Comparison of ENCODE assay signal across 26 cellular contexts in the genomic region with DNA sequence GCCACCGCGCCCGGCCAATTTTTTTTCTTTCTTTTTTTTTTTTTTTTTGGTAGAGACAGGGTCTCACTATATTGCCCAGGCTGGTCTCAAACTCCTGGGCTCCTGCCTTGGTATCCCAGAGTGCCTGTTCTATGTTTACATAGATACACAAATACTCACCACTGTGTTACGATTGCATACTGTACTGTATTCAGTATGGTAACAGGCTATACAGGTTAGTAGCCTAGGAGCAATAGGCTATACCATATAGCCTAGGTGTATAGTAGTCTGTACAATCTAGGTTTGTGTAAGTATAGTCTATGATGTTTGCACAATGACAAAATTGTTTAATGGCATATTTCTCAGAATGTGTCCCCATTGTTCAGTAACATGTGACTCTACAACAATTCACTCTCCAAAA. TPM values are rescaled to one million over a fixed set of nuclear protein-coding genes. Genes with fewer than 3 reads are reported as not detected.
"Had no signal": no experiment of that assay in that cellular context is flagged by ENCODE, and none has a peak within 500 bp of the region (broad histone marks: within the 10 kb centered on the region; RNA-seq: fewer than 3 reads in every experiment).

No MANE protein-coding gene starts in this region.

- H3K4me3 ChIP-seq: left ventricle myocardium inferior, lung, ovary, skin epidermis, stomach, testis, thyroid gland, upper lobe of right lung had no signal

- H3K36me3 ChIP-seq: left ventricle myocardium inferior, ovary, stomach, thyroid gland, upper lobe of right lung had no signal

- ATAC-seq: naive thymus-derived CD4-positive, alpha-beta T cell; natural killer cell treated with Interleukin-12 subunit alpha and Interleukin-12 subunit beta and Interleukin-15 and Interleukin-18, amount 100 ng/mL, for 72 hours; right cardiac atrium; sciatic nerve; stimulated activated naive B cell treated with anti-CD40 and anti-IgM and Interleukin-4, amounts not matched to agents 10 μg/mL and 1 μg/mL and 100 μg/mL, for 72 hours; stimulated activated naive CD8-positive, alpha-beta T cell treated with anti-CD3 and anti-CD28 coated beads, Interleukin-15, Interleukin-2, amounts not matched to agents 100 U/mL and 50 U/mL, for 24 hours; upper lobe of right lung had no signal

- H3K9me3 ChIP-seq: left ventricle myocardium inferior, ovary, stomach, testis, thyroid gland, upper lobe of right lung had no signal

- H3K4me1 ChIP-seq: left ventricle myocardium inferior, stomach, testis, thyroid gland, upper lobe of right lung had no signal

- H3K27me3 ChIP-seq: ovary, stomach, testis, thyroid gland, upper lobe of right lung had no signal

- DNase-seq: immature natural killer cell; kidney; left ventricle myocardium inferior; mesendoderm; naive thymus-derived CD4-positive, alpha-beta T cell; ovary; right cardiac atrium; stimulated activated CD4-positive, alpha-beta T cell treated with anti-CD3 and anti-CD28 coated beads, Interleukin-12 subunit alpha, Interleukin-12 subunit beta, amount 100 ng/mL, for 4 hours; stimulated activated CD4-positive, alpha-beta T cell treated with anti-CD3 and anti-CD28 coated beads, Interleukin-15, amount 100 ng/mL, for 24 hours; stimulated activated CD4-positive, alpha-beta T cell treated with anti-CD3 and anti-CD28 coated beads, Interleukin-2, amount 100 ng/mL, for 24 hours; stimulated activated CD4-positive, alpha-beta T cell treated with anti-CD3 and anti-CD28 coated beads, Interleukin-4, amount 100 ng/mL, for 1 hour; stimulated activated naive B cell treated with anti-CD40 and anti-IgM and Interleukin-4, amounts not matched to agents 10 μg/mL and 1 μg/mL and 100 μg/mL, for 72 hours; stimulated activated naive CD8-positive, alpha-beta T cell treated with anti-CD3 and anti-CD28 coated beads, Interleukin-15, Interleukin-2, amounts not matched to agents 100 U/mL and 50 U/mL, for 24 hours; stomach; testis; thyroid gland; trophoblast cell; upper lobe of right lung had no signal

- H3K27ac ChIP-seq: left ventricle myocardium inferior, ovary, stomach, testis, thyroid gland, upper lobe of right lung had no signal

RNA-seq across cellular contexts. Expression of a gene that starts 26.6 kb away (rescaled TPM):
- total RNA-seq: mesothelial cell of epicardium; natural killer cell treated with Interleukin-12 subunit alpha and Interleukin-12 subunit beta and Interleukin-15 and Interleukin-18, amount 100 ng/mL, for 72 hours; progenitor cell of endocrine pancreas; pulmonary artery endothelial cell; renal cortical epithelial cell had no signal
